In genomic region chr2:85911097-85911496, GRCh38 we compare ENCODE assay signal across 25 cellular contexts. TPM values are rescaled to one million over a fixed set of nuclear protein-coding genes. Genes with fewer than 3 reads are reported as not detected.
DNase-seq lines count a peak whose midpoint lies in the region; ATAC-seq, FAIRE-seq and TF ChIP-seq lines count a peak whose summit lies in the region.
"Had no signal": no experiment of that assay in that cellular context is flagged by ENCODE, and none has a peak within 500 bp of the region (broad histone marks: within the 10 kb centered on the region; RNA-seq: fewer than 3 reads in every experiment).

No MANE protein-coding gene starts in this region.

- H3K9me1 ChIP-seq in IMR-90 (ENCODE audit: insufficient read depth, low read length) (peaks cover 3% of the 10 kb centered on the region; the same call in 1 of the 2 replicates), keratinocyte (ENCODE audit: control insufficient read depth, extremely low read depth, insufficient read depth, low read length) (no peaks in the 10 kb centered on the region)

- no peak overlapping the region for H3K14ac ChIP-seq in IMR-90 (replicated peaks; ENCODE audit: low read depth, low read length)

- peaks cover 8% of the 10 kb centered on the region for H3K27me3 Mint-ChIP-seq in neural progenitor cell (ENCODE audit: insufficient read depth, low read depth)
- H3K27me3 Mint-ChIP-seq: activated T-helper 17 cell treated with anti-CD3 and anti-CD28 coated beads, Interleukin-2, amount 50 U/mL, for 72 hours; effector memory CD8-positive, alpha-beta T cell had no signal

- no peak overlapping the region for H2AK5ac ChIP-seq in IMR-90 (ENCODE audit: low read depth, low read length)

- peak overlapping the region; percentile 54; the same call in 1 of the 2 replicates for H3K18ac ChIP-seq in IMR-90 (ENCODE audit: low read depth, low read length)

- H3K27ac ChIP-seq in IMR-90 (ENCODE audit: insufficient read depth, low read length) (no peak overlapping the region), keratinocyte (ENCODE audit: control insufficient read depth, insufficient read depth, low read length) (peak overlapping the region; percentile 88), suprapubic skin (peak overlapping the region; percentile 75), neural progenitor cell (no peak overlapping the region)
- H3K27ac ChIP-seq: HL-60, VCaP had no signal

- no peaks in the 10 kb centered on the region for H3K36me3 Mint-ChIP-seq in neural progenitor cell
- H3K36me3 Mint-ChIP-seq: stimulated activated effector memory CD8-positive, alpha-beta T cell treated with anti-CD3 and anti-CD28 coated beads, Interleukin-12 subunit alpha, Interleukin-12 subunit beta, amount 100 ng/mL, for 72 hours had no signal

- no peak overlapping the region for H2BK5ac ChIP-seq in IMR-90 (ENCODE audit: low read depth, low read length, poor library complexity, severe bottlenecking)

- POLR2A ChIA-PET in IMR-90 (lab: Charles Lee; ENCODE audit: unreplicated experiment), result no interaction called here

- no peaks in the 10 kb centered on the region for H3K36me3 ChIP-seq in IMR-90 (ENCODE audit: control insufficient read depth, insufficient read depth, low read length)
- no peaks in the 10 kb centered on the region for H3K36me3 ChIP-seq in adipocyte (ENCODE audit: control insufficient read depth, insufficient read depth, low read length, severe bottlenecking)
- H3K36me3 ChIP-seq in keratinocyte (ENCODE audit: control insufficient read depth in 2 of 2, extremely low read depth in 1 of 2, insufficient read depth in 2 of 2, low read length in 2 of 2), result no peaks in the 10 kb centered on the region
- no peaks in the 10 kb centered on the region for H3K36me3 ChIP-seq in suprapubic skin
- no peaks in the 10 kb centered on the region for H3K36me3 ChIP-seq in neural progenitor cell
- H3K36me3 ChIP-seq: brain microvascular endothelial cell, left lung had no signal

- TF ChIP-seq CTCF in IMR-90 (conservative IDR thresholded peaks at IDR 0.05; ENCODE audit: low read depth, low read length) (no peak), keratinocyte (optimal IDR thresholded peaks at IDR 0.05 in 1 of 3, IDR thresholded peaks at IDR 0.05 in 1 of 3, conservative IDR thresholded peaks at IDR 0.05 in 1 of 3; ENCODE audit: extremely low read depth in 1 of 3, insufficient read depth in 2 of 3, low read length in 3 of 3) (no peak), suprapubic skin (IDR thresholded peaks at IDR 0.05) (no peak), neural progenitor cell (IDR thresholded peaks at IDR 0.05) (no peak)

- H3K4me1 ChIP-seq in IMR-90 (ENCODE audit: control insufficient read depth, insufficient read depth, low read length) (peaks cover 9% of the 10 kb centered on the region), adipocyte (ENCODE audit: control insufficient read depth, insufficient read depth, low read length) (peaks cover 69% of the 10 kb centered on the region), keratinocyte (ENCODE audit: control insufficient read depth, extremely low read depth, insufficient read depth, low read length) (peaks cover 41% of the 10 kb centered on the region), suprapubic skin (peaks cover 48% of the 10 kb centered on the region), neural progenitor cell (no peaks in the 10 kb centered on the region)

- DNase-seq in IMR-90 (no peak), adipocyte (ENCODE audit: low read depth) (no peak), keratinocyte (ENCODE audit: low read depth, low spot score) (no peak), suprapubic skin (ENCODE audit: low spot score in 2 of 2) (no peak), neural progenitor cell (ENCODE audit: low spot score) (no peak), activated gamma-delta T cell (lab: John Stamatoyannopoulos, UW) (no peak)
- DNase-seq: activated CD4-positive, alpha-beta T cell treated with anti-CD3 and anti-CD28 coated beads, Interleukin-2, amount 10 ng/mL, durations not matched to agents 7 days and 5 days; brain microvascular endothelial cell; DMS79; effector memory CD8-positive, alpha-beta T cell; left lung; mucosa of descending colon; NCI-H1417 treated with DMSO at 0.1 percent for 48 hours; NCI-H524; psoas muscle; stimulated activated CD4-positive, alpha-beta T cell treated with anti-CD3 and anti-CD28 coated beads, Interleukin-2, amount 100 ng/mL, for 24 hours had no signal

- no CpG with 5 or more reads among the region's 6 CpGs for WGBS in IMR-90 (ENCODE audit: extremely low coverage in 2 of 2, insufficient read length in 1 of 2), 2 experiments
- 73% methylated on average over 6 of the region's 6 CpGs for WGBS in suprapubic skin

- dilution Hi-C loops in IMR-90 (cut with HindIII; ENCODE audit: low sequenced_read_pairs, unreplicated experiment) (no loop called here), keratinocyte (cut with MboI; ENCODE audit: extremely low pct_ligation_motif_present, low sequenced_read_pairs) (no loop called here)

- no peak overlapping the region for H3K23ac ChIP-seq in IMR-90 (ENCODE audit: low read depth, low read length)

- H3K9me3 ChIP-seq in IMR-90 (ENCODE audit: control insufficient read depth, insufficient read depth, low read length), result no peaks in the 10 kb centered on the region
- no peaks in the 10 kb centered on the region for H3K9me3 ChIP-seq in adipocyte (ENCODE audit: control insufficient read depth, low read length)
- H3K9me3 ChIP-seq in keratinocyte (ENCODE audit: control insufficient read depth, low read depth, low read length), result peaks cover 3% of the 10 kb centered on the region
- no peaks in the 10 kb centered on the region for H3K9me3 ChIP-seq in suprapubic skin
- H3K9me3 ChIP-seq in neural progenitor cell (ENCODE audit: low read depth), result no peaks in the 10 kb centered on the region
- H3K9me3 ChIP-seq: left lung, mucosa of descending colon, psoas muscle had no signal

- H4K20me1 ChIP-seq in IMR-90 (ENCODE audit: insufficient read depth, low read length), result peaks cover 4% of the 10 kb centered on the region; the same call in 1 of the 2 replicates
- no peaks in the 10 kb centered on the region for H4K20me1 ChIP-seq in keratinocyte (ENCODE audit: control insufficient read depth, extremely low read depth, insufficient read depth, low read length)
- H4K20me1 ChIP-seq in neural progenitor cell (ENCODE audit: low read depth), result no peaks in the 10 kb centered on the region

- no peak overlapping the region for H2BK120ac ChIP-seq in IMR-90 (ENCODE audit: low read depth, low read length)

- H3K56ac ChIP-seq in IMR-90 (ENCODE audit: extremely low read depth, insufficient read depth, low read length), result no peak overlapping the region

- H4K5ac ChIP-seq in IMR-90 (ENCODE audit: low read depth, low read length), result peak overlapping the region; percentile 33; the same call in 1 of the 2 replicates

- no peak overlapping the region for H4K91ac ChIP-seq in IMR-90 (ENCODE audit: insufficient read depth, low read depth, low read length)

- ATAC-seq in IMR-90 (ENCODE audit: low read depth) (no peak), GM18909 (IDR thresholded peaks at IDR 0.05; ENCODE audit: poor library complexity, unreplicated experiment) (no peak), GM18873 (IDR thresholded peaks at IDR 0.05; ENCODE audit: low FRiP score, unreplicated experiment) (no peak)
- ATAC-seq: activated T-helper 17 cell treated with anti-CD3 and anti-CD28 coated beads, Interleukin-2, amount 50 U/mL, for 72 hours; effector memory CD8-positive, alpha-beta T cell; left lung; mucosa of descending colon; stimulated activated effector memory CD8-positive, alpha-beta T cell treated with anti-CD3 and anti-CD28 coated beads, Interleukin-12 subunit alpha, Interleukin-12 subunit beta, amount 100 ng/mL, for 72 hours had no signal

- peaks cover 11% of the 10 kb centered on the region for H3K4me1 Mint-ChIP-seq in neural progenitor cell
- H3K4me1 Mint-ChIP-seq: activated CD4-positive, alpha-beta T cell treated with anti-CD3 and anti-CD28 coated beads, Interleukin-2, amount 10 ng/mL, durations not matched to agents 7 days and 5 days; activated T-helper 17 cell treated with anti-CD3 and anti-CD28 coated beads, Interleukin-2, amount 50 U/mL, for 72 hours had no signal

- intact Hi-C loops in IMR-90 (cut with micrococcal nuclease), result loop anchor here (10.0 kb wide), 1 partner anchor 916 kb away; no protein-coding TSS in a partner anchor

- TF ChIP-seq EP300 in suprapubic skin (IDR thresholded peaks at IDR 0.05), result no peak

- H3K27me3 ChIP-seq in IMR-90 (ENCODE audit: control insufficient read depth, insufficient read depth, low read length), result no peaks in the 10 kb centered on the region; the same call in 1 of the 2 replicates
- H3K27me3 ChIP-seq in adipocyte (replicated peaks; ENCODE audit: control insufficient read depth, insufficient read depth, low read length), result no peaks in the 10 kb centered on the region
- H3K27me3 ChIP-seq in keratinocyte (ENCODE audit: control insufficient read depth, extremely low read depth, insufficient read depth, low read length), result no peaks in the 10 kb centered on the region
- H3K27me3 ChIP-seq in suprapubic skin, result no peaks in the 10 kb centered on the region
- no peaks in the 10 kb centered on the region for H3K27me3 ChIP-seq in neural progenitor cell
- H3K27me3 ChIP-seq: brain microvascular endothelial cell, left lung had no signal

- H2AK9ac ChIP-seq in IMR-90 (replicated peaks; ENCODE audit: low read depth, low read length, poor library complexity), result no peak overlapping the region

- no peak overlapping the region for H4K8ac ChIP-seq in IMR-90 (ENCODE audit: low read depth in 2 of 2, low read length in 2 of 2)

- no peaks in the 10 kb centered on the region for H3K79me2 ChIP-seq in keratinocyte (ENCODE audit: control insufficient read depth, insufficient read depth, low read length)
- no peaks in the 10 kb centered on the region for H3K79me2 ChIP-seq in neural progenitor cell (ENCODE audit: low read depth)

- H2BK15ac ChIP-seq in IMR-90 (ENCODE audit: low read depth, low read length), result 0 out of 3 replicates have a peak overlapping the region, but pooled peaks have one; percentile 20

- no peak overlapping the region for H3K4ac ChIP-seq in IMR-90 (ENCODE audit: low read depth, low read length)

- no peak for FAIRE-seq in keratinocyte (lab: Jason Lieb, UNC)
- FAIRE-seq: colon, GM12891 had no signal

- H2AFZ ChIP-seq in IMR-90 (replicated peaks; ENCODE audit: low read length, poor library complexity) (no peak overlapping the region), keratinocyte (ENCODE audit: control insufficient read depth, low read length) (no peak overlapping the region), neural progenitor cell (replicated peaks) (no peak overlapping the region)

- H3K4me3 ChIP-seq in IMR-90 (ENCODE audit: insufficient read depth, low read depth, low read length) (no peak overlapping the region), adipocyte (ENCODE audit: low read length) (no peak overlapping the region), keratinocyte (ENCODE audit: control insufficient read depth in 2 of 3, extremely low read depth in 1 of 3, insufficient read depth in 2 of 3, low read depth in 1 of 3, low read length in 3 of 3) (no peak overlapping the region), suprapubic skin (no peak overlapping the region), neural progenitor cell (no peak overlapping the region)
- H3K4me3 ChIP-seq: left lung, mucosa of descending colon, psoas muscle had no signal

- H3K27ac Mint-ChIP-seq in neural progenitor cell, result no peak overlapping the region
- H3K27ac Mint-ChIP-seq: activated CD4-positive, alpha-beta T cell treated with anti-CD3 and anti-CD28 coated beads, Interleukin-2, amount 10 ng/mL, durations not matched to agents 7 days and 5 days; activated T-helper 17 cell treated with anti-CD3 and anti-CD28 coated beads, Interleukin-2, amount 50 U/mL, for 72 hours; effector memory CD8-positive, alpha-beta T cell; stimulated activated effector memory CD8-positive, alpha-beta T cell treated with anti-CD3 and anti-CD28 coated beads, Interleukin-12 subunit alpha, Interleukin-12 subunit beta, amount 100 ng/mL, for 72 hours; T-helper 2 cell treated with Interferon-gamma antibody and Interleukin-4, amounts not matched to agents 5 μg/mL and 100 μg/mL, for 36 hours had no signal

- CTCF ChIA-PET in IMR-90 (lab: Yijun Ruan, JAX), result interaction anchor here (0.9 to 1.1 kb wide), 2 partner anchors 10 to 22 kb away, joined by 4 read pairs; no protein-coding TSS in a partner anchor

- no peak for TF ChIP-seq RAD21 in IMR-90 (IDR thresholded peaks at IDR 0.05; ENCODE audit: low read length)

- no peak overlapping the region for H3K4me3 Mint-ChIP-seq in neural progenitor cell
- H3K4me3 Mint-ChIP-seq: activated CD4-positive, alpha-beta T cell treated with anti-CD3 and anti-CD28 coated beads, Interleukin-2, amount 10 ng/mL, durations not matched to agents 7 days and 5 days; activated T-helper 17 cell treated with anti-CD3 and anti-CD28 coated beads, Interleukin-2, amount 50 U/mL, for 72 hours; effector memory CD8-positive, alpha-beta T cell; stimulated activated effector memory CD8-positive, alpha-beta T cell treated with anti-CD3 and anti-CD28 coated beads, Interleukin-12 subunit alpha, Interleukin-12 subunit beta, amount 100 ng/mL, for 72 hours; T-helper 2 cell treated with Interferon-gamma antibody and Interleukin-4, amounts not matched to agents 5 μg/mL and 100 μg/mL, for 36 hours had no signal

- no peaks in the 10 kb centered on the region for H3K79me1 ChIP-seq in IMR-90 (ENCODE audit: low read depth in 1 of 2, low read length in 2 of 2)

- H3F3A ChIP-seq in neural progenitor cell (ENCODE audit: low read depth), result no peaks in the 10 kb centered on the region

- no TSS peak for BruUV-seq in IMR-90 (replicated peaks; lab: Mats Ljungman, UMichigan)

- no peak overlapping the region for H2BK20ac ChIP-seq in IMR-90 (ENCODE audit: low read depth, low read length)

- H3K9ac ChIP-seq in IMR-90 (ENCODE audit: low read depth, low read length) (no peak overlapping the region), adipocyte (ENCODE audit: low read length) (peak overlapping the region; percentile 63), keratinocyte (ENCODE audit: control insufficient read depth, extremely low read depth, insufficient read depth, low read length) (no peak overlapping the region), neural progenitor cell (no peak overlapping the region)

- in situ Hi-C loops in IMR-90 (cut with MboI; ENCODE audit: low sequenced_read_pairs), result no loop called here

- no peak for TF ChIP-seq POLR2A in IMR-90 (IDR thresholded peaks at IDR 0.05; ENCODE audit: low read depth, low read length)
- no peak for TF ChIP-seq POLR2A in suprapubic skin (IDR thresholded peaks at IDR 0.05)

- no peaks in the 10 kb centered on the region for H3K9me3 Mint-ChIP-seq in neural progenitor cell
- H3K9me3 Mint-ChIP-seq: activated T-helper 17 cell treated with anti-CD3 and anti-CD28 coated beads, Interleukin-2, amount 50 U/mL, for 72 hours; effector memory CD8-positive, alpha-beta T cell; stimulated activated effector memory CD8-positive, alpha-beta T cell treated with anti-CD3 and anti-CD28 coated beads, Interleukin-12 subunit alpha, Interleukin-12 subunit beta, amount 100 ng/mL, for 72 hours; T-helper 2 cell treated with Interferon-gamma antibody and Interleukin-4, amounts not matched to agents 5 μg/mL and 100 μg/mL, for 36 hours had no signal

- H3K4me2 ChIP-seq in IMR-90 (ENCODE audit: low read depth, low read length) (no peak overlapping the region), keratinocyte (ENCODE audit: control insufficient read depth, extremely low read depth, insufficient read depth, low read depth, low read length) (no peak overlapping the region), neural progenitor cell (no peak overlapping the region)

RNA-seq across cellular contexts. Expression of gene ST3GAL5, which starts 22.3 kb away (rescaled TPM):
- total RNA-seq in IMR-90 (2012; rRNA removed) (16.8 and 18.6 TPM in 2 replicates), suprapubic skin (10 to 100 TPM in 3 of 4 donors, 1 to 10 TPM in 1; 9.5 to 17.8 (median 14.8) TPM), neural progenitor cell (ENCODE audit: low replicate concordance) (9.7 and 9.9 TPM in 2 replicates)
- polyA plus RNA-seq in IMR-90 (2012; rRNA removed) (19.2 and 21.0 TPM in 2 replicates), keratinocyte (29.7 to 43.5 TPM (median 39.7 TPM) in 3 replicates)
- polyA plus RNA-seq in IMR-90 (2012; cell fraction: cytosol; rRNA removed), result 7.8 and 18.4 TPM in 2 replicates
- polyA plus RNA-seq in IMR-90 (2012; cell fraction: nucleus; rRNA removed; ENCODE audit: low replicate concordance), result 8.6 and 21.3 TPM in 2 replicates
- 7.1 TPM for polyA plus RNA-seq in keratinocyte (2011; ENCODE audit: low read depth)
- 30.7 and 44.2 TPM in 2 replicates for polyA plus RNA-seq in keratinocyte (2011; cell fraction: cytosol; rRNA removed)
- 49.3 and 50.8 TPM in 2 replicates for polyA plus RNA-seq in keratinocyte (2011; cell fraction: nucleus; rRNA removed)
- 7.0 and 24.6 TPM in 2 replicates for polyA plus RNA-seq in keratinocyte (2012; ENCODE audit: low replicate concordance)
- polyA minus RNA-seq in keratinocyte, result 16.0 to 43.2 TPM (median 26.8 TPM) in 3 replicates
- polyA minus RNA-seq in keratinocyte (2011; cell fraction: cytosol; rRNA and poly(A)+ RNA removed), result 18.2 TPM
- polyA minus RNA-seq in keratinocyte (2011; cell fraction: nucleus; rRNA and poly(A)+ RNA removed), result 19.0 and 37.9 TPM in 2 replicates

Comparison
In these comparisons a context has a peak if more than half of its experiments do, and no peak if none do; other contexts are left out.
1. H3K27ac ChIP-seq: peak in keratinocyte (single experiment) and suprapubic skin (single experiment); none in IMR-90 (single experiment) and neural progenitor cell (single experiment).